Comparison of ENCODE assay signal across 8 cellular contexts in genomic region chr6:161273356-161273751, GRCh38. TPM values are rescaled to one million over a fixed set of nuclear protein-coding genes. Genes with fewer than 3 reads are reported as not detected.
A peak's percentile ranks its signal among the peaks of the same experiment; 100 is the strongest.
DNase-seq lines count a peak whose midpoint lies in the region; ATAC-seq, FAIRE-seq and TF ChIP-seq lines count a peak whose summit lies in the region.

No MANE protein-coding gene starts in this region.

- no peak for FAIRE-seq in astrocyte (lab: Jason Lieb, UNC)

- H3K27ac ChIP-seq in SJSA1 (peak overlapping the region; percentile 84), astrocyte (ENCODE audit: low read depth, low read length) (peak overlapping the region; percentile 93), hepatocyte (peak overlapping the region; percentile 73)

- intact Hi-C loops in Caco-2 (cut with micrococcal nuclease; ENCODE audit: unreplicated experiment), result loop anchor here (5.0 kb wide), 1 partner anchor 131 kb away; no protein-coding TSS in a partner anchor

- peaks cover 36% of the 10 kb centered on the region for H4K20me1 ChIP-seq in astrocyte (ENCODE audit: insufficient read depth, low read length)
- H4K20me1 ChIP-seq in hepatocyte (ENCODE audit: insufficient read depth, poor library complexity, severe bottlenecking), result no peaks in the 10 kb centered on the region

- H3K9me3 Mint-ChIP-seq in Caco-2 (ENCODE audit: unreplicated experiment) (no peaks in the 10 kb centered on the region), astrocyte (ENCODE audit: unreplicated experiment) (no peaks in the 10 kb centered on the region)

- H3K4me3 ChIP-seq in Caco-2 (ENCODE audit: low read depth, low read length) (peak overlapping the region; percentile 45), SJSA1 (peak overlapping the region; percentile 44), astrocyte (ENCODE audit: insufficient read depth, low read depth, low read length) (peak overlapping the region; percentile 79), hepatocyte (peak overlapping the region; percentile 43)

- WGBS in hepatocyte (ENCODE audit: low lambda C conversion rate, missing lambda C conversion rate), result 0% methylated on average over 6 of the region's 11 CpGs

- H3K9me3 ChIP-seq in Caco-2, result no peaks in the 10 kb centered on the region
- no peaks in the 10 kb centered on the region for H3K9me3 ChIP-seq in SJSA1 (replicated peaks)
- H3K9me3 ChIP-seq in astrocyte (ENCODE audit: insufficient read depth, low read depth, low read length), result no peaks in the 10 kb centered on the region
- no peaks in the 10 kb centered on the region for H3K9me3 ChIP-seq in hepatocyte (ENCODE audit: low read depth)

- H3K4me2 ChIP-seq in astrocyte (ENCODE audit: low read length) (peak overlapping the region; percentile 93), hepatocyte (peak overlapping the region; percentile 78)

- H3K79me2 ChIP-seq in astrocyte (ENCODE audit: insufficient read depth, low read length) (peaks cover 50% of the 10 kb centered on the region), hepatocyte (peaks cover 37% of the 10 kb centered on the region)

- peak overlapping the region; percentile 88 for H3K9ac ChIP-seq in astrocyte (ENCODE audit: low read length)

- H3K27me3 ChIP-seq in Caco-2 (replicated peaks; ENCODE audit: control insufficient read depth, insufficient read depth, low read length), result no peaks in the 10 kb centered on the region
- H3K27me3 ChIP-seq in SJSA1 (replicated peaks), result no peaks in the 10 kb centered on the region
- no peaks in the 10 kb centered on the region for H3K27me3 ChIP-seq in astrocyte (ENCODE audit: insufficient read depth, low read length)
- H3K27me3 ChIP-seq in hepatocyte, result no peaks in the 10 kb centered on the region

- H2AFZ ChIP-seq in astrocyte (ENCODE audit: low read depth, low read length) (no peak overlapping the region), hepatocyte (peak overlapping the region; percentile 13)

- peaks cover 10% of the 10 kb centered on the region for H3K36me3 Mint-ChIP-seq in Caco-2 (ENCODE audit: insufficient read depth, unreplicated experiment)
- peaks cover 2% of the 10 kb centered on the region for H3K36me3 Mint-ChIP-seq in astrocyte (ENCODE audit: low read depth, unreplicated experiment)

- CTCF ChIA-PET in Caco-2 (lab: Charles Lee), result interaction anchor here (1.1 to 1.8 kb wide), 2 partner anchors 81 to 98 kb away, joined by 5 to 8 read pairs; no protein-coding TSS in a partner anchor

- H3K27me3 Mint-ChIP-seq in Caco-2 (ENCODE audit: insufficient read depth, unreplicated experiment) (no peaks in the 10 kb centered on the region), astrocyte (ENCODE audit: low read depth, unreplicated experiment) (no peaks in the 10 kb centered on the region)

- TF ChIP-seq CTCF in Caco-2 (IDR thresholded peaks at IDR 0.05; ENCODE audit: insufficient read depth in 1 of 2, low read depth in 1 of 2, low read length in 1 of 2, severe bottlenecking in 1 of 2, unreplicated experiment in 1 of 2) (no peak), astrocyte (IDR thresholded peaks at IDR 0.05; ENCODE audit: insufficient read depth, low read depth, low read length) (no peak), hepatocyte (IDR thresholded peaks at IDR 0.05; ENCODE audit: poor library complexity) (no peak)

- H3K4me1 Mint-ChIP-seq in Caco-2 (ENCODE audit: low read depth, unreplicated experiment) (peaks cover 18% of the 10 kb centered on the region), astrocyte (ENCODE audit: low read depth, unreplicated experiment) (peaks cover 22% of the 10 kb centered on the region)

- H3K4me3 Mint-ChIP-seq in Caco-2 (ENCODE audit: unreplicated experiment) (peak overlapping the region; percentile 95), astrocyte (ENCODE audit: unreplicated experiment) (peak overlapping the region; percentile 91)

- no peaks in the 10 kb centered on the region for H3K36me3 ChIP-seq in Caco-2 (ENCODE audit: control insufficient read depth, insufficient read depth, low read length)
- peaks cover 14% of the 10 kb centered on the region for H3K36me3 ChIP-seq in SJSA1
- H3K36me3 ChIP-seq in astrocyte (ENCODE audit: insufficient read depth, low read length), result no peaks in the 10 kb centered on the region
- no peaks in the 10 kb centered on the region for H3K36me3 ChIP-seq in hepatocyte (replicated peaks; ENCODE audit: insufficient read depth, low read depth)

- DNase-seq in Caco-2, result peak in 1 of 2 experiments; percentile 29
- peak in 1 of 2 experiments; percentile 58 for DNase-seq in SJSA1 (ENCODE audit: low read depth in 1 of 2, low spot score in 2 of 2)
- DNase-seq in astrocyte (ENCODE audit: low read depth), result peak; percentile 36
- DNase-seq in hepatocyte (ENCODE audit: low spot score), result peak; percentile 49
- DNase-seq in stimulated activated CD4-positive, alpha-beta T cell treated with anti-CD3 and anti-CD28 coated beads, Interleukin-2, amount 100 ng/mL, for 4 hours (ENCODE audit: low read depth), result peak; percentile 6
- DNase-seq in cortex of kidney (lab: John Stamatoyannopoulos, UW), result no peak

- ATAC-seq in HG02642 (IDR thresholded peaks at IDR 0.05; ENCODE audit: poor library complexity, unreplicated experiment), result peak; percentile 8
- no peak for ATAC-seq in GM18873 (IDR thresholded peaks at IDR 0.05; ENCODE audit: low FRiP score, unreplicated experiment)

- H3K27ac Mint-ChIP-seq in Caco-2 (ENCODE audit: unreplicated experiment) (peak overlapping the region; percentile 91), astrocyte (ENCODE audit: unreplicated experiment) (peak overlapping the region; percentile 95)

- H3K4me1 ChIP-seq in Caco-2 (peaks cover 8% of the 10 kb centered on the region), SJSA1 (replicated peaks) (peaks cover 15% of the 10 kb centered on the region), astrocyte (ENCODE audit: insufficient read depth, low read length) (peaks cover 4% of the 10 kb centered on the region), hepatocyte (ENCODE audit: insufficient read depth) (peaks cover 14% of the 10 kb centered on the region)

- H3K9me2 ChIP-seq in hepatocyte (replicated peaks; ENCODE audit: insufficient read depth), result no peaks in the 10 kb centered on the region

- no TSS peak for BruUV-seq in Caco-2 (replicated peaks; lab: Mats Ljungman, UMichigan)

- POLR2A ChIA-PET in Caco-2 (lab: Charles Lee), result interaction anchor here (0.7 to 1.0 kb wide), 2 partner anchors 71 to 81 kb away, joined by 3 to 4 read pairs; no protein-coding TSS in a partner anchor

RNA-seq across cellular contexts. Expression of gene AGPAT4, which starts 0.5 kb away (rescaled TPM):
- total RNA-seq in Caco-2 (2022) (9.2 and 12.0 TPM in 2 replicates), astrocyte (27.2 and 27.9 TPM in 2 replicates), hepatocyte (7.7 and 10.6 TPM in 2 replicates)
- total RNA-seq in SJSA1 (2014; rRNA removed; shearing (Covaris generic)), result 6.2 and 6.7 TPM in 2 replicates
- 11.8 and 14.5 TPM in 2 replicates for polyA plus RNA-seq in hepatocyte
